11 cellular contexts compared by ENCODE assay signal in genomic region chr6:157912326-157912725, GRCh38.
DNase-seq lines count a peak whose midpoint lies in the region; ATAC-seq, FAIRE-seq and TF ChIP-seq lines count a peak whose summit lies in the region.
"Had no signal": no experiment of that assay in that cellular context is flagged by ENCODE, and none has a peak within 500 bp of the region (broad histone marks: within the 10 kb centered on the region; RNA-seq: fewer than 3 reads in every experiment).

No MANE protein-coding gene starts in this region.

- no peak overlapping the region for H3K4me3 Mint-ChIP-seq in activated T-helper 17 cell treated with anti-CD3 and anti-CD28 coated beads, Interleukin-2, amount 50 U/mL, for 72 hours
- H3K4me3 Mint-ChIP-seq: natural killer cell had no signal

- no peaks in the 10 kb centered on the region for H3K27me3 Mint-ChIP-seq in activated T-helper 17 cell treated with anti-CD3 and anti-CD28 coated beads, Interleukin-2, amount 50 U/mL, for 72 hours

- peaks cover 20% of the 10 kb centered on the region for H3K4me1 Mint-ChIP-seq in activated T-helper 17 cell treated with anti-CD3 and anti-CD28 coated beads, Interleukin-2, amount 50 U/mL, for 72 hours

- FAIRE-seq in GM19239 (lab: Jason Lieb, UNC) = no peak

- no peak for TF ChIP-seq CTCF in fibroblast of villous mesenchyme (IDR thresholded peaks at IDR 0.05; ENCODE audit: insufficient read depth, low read depth, low read length)

- peaks cover 93% of the 10 kb centered on the region for H3K36me3 Mint-ChIP-seq in activated T-helper 17 cell treated with anti-CD3 and anti-CD28 coated beads, Interleukin-2, amount 50 U/mL, for 72 hours (ENCODE audit: low read depth)
- H3K36me3 Mint-ChIP-seq: natural killer cell had no signal

- ATAC-seq in activated T-helper 17 cell treated with anti-CD3 and anti-CD28 coated beads, Interleukin-2, amount 50 U/mL, for 72 hours (replicated peaks) = no peak
- ATAC-seq: natural killer cell had no signal

- DNase-seq in GM04504 (ENCODE audit: low read depth) (peak; percentile 60), fibroblast of villous mesenchyme (ENCODE audit: low read depth) (peak; percentile 86), skeletal muscle cell (ENCODE audit: low read depth) (peak; percentile 79), COR-L47 (lab: John Stamatoyannopoulos, UW) (no peak), GM19239 (ENCODE audit: insufficient read length, low spot score) (no peak), NCI-H128 (lab: John Stamatoyannopoulos, UW; ENCODE audit: unreplicated experiment) (no peak), SIG-M5 treated with dmso at 0.1 percent for 504 hours (lab: John Stamatoyannopoulos, UW; ENCODE audit: unreplicated experiment) (no peak)
- DNase-seq: activated T-cell treated with anti-CD3 and anti-CD28 coated beads for 4 hours, natural killer cell, NCI-H146 had no signal

- H3K4me3 ChIP-seq in fibroblast of villous mesenchyme (ENCODE audit: low read depth, low read length) (no peak overlapping the region), skeletal muscle cell (ENCODE audit: low read depth, low read length) (no peak overlapping the region)

- H3K27ac Mint-ChIP-seq in activated T-helper 17 cell treated with anti-CD3 and anti-CD28 coated beads, Interleukin-2, amount 50 U/mL, for 72 hours = peak overlapping the region; percentile 84
- H3K27ac Mint-ChIP-seq: natural killer cell had no signal

- no peaks in the 10 kb centered on the region for H3K9me3 Mint-ChIP-seq in activated T-helper 17 cell treated with anti-CD3 and anti-CD28 coated beads, Interleukin-2, amount 50 U/mL, for 72 hours
- H3K9me3 Mint-ChIP-seq: natural killer cell had no signal

Comparison
In these comparisons a context has a peak if more than half of its experiments do, and no peak if none do; other contexts are left out.
1. DNase-seq: peak in GM04504 (single experiment), fibroblast of villous mesenchyme (single experiment) and skeletal muscle cell (single experiment); none in COR-L47 (single experiment), GM19239 (single experiment), NCI-H128 (single experiment) and SIG-M5 treated with dmso at 0.1 percent for 504 hours (single experiment).